Comparison of ENCODE assay signal across 16 cellular contexts in genomic region chrX:99939883-99940232, GRCh38.
A peak's percentile ranks its signal among the peaks of the same experiment; 100 is the strongest.
DNase-seq lines count a peak whose midpoint lies in the region; ATAC-seq and TF ChIP-seq lines count a peak whose summit lies in the region.
"Had no signal": no experiment of that assay in that cellular context is flagged by ENCODE, and none has a peak within 500 bp of the region (broad histone marks: within the 10 kb centered on the region; RNA-seq: fewer than 3 reads in every experiment).

No MANE protein-coding gene starts in this region.

- peaks cover 9% of the 10 kb centered on the region for H3K4me1 Mint-ChIP-seq in endodermal cell
- H3K4me1 Mint-ChIP-seq in immature natural killer cell: no peaks in the 10 kb centered on the region
- H3K4me1 Mint-ChIP-seq: CD14-positive monocyte; CD4-positive, alpha-beta memory T cell had no signal

- ATAC-seq in GM18498 (IDR thresholded peaks at IDR 0.05; ENCODE audit: unreplicated experiment): no peak
- ATAC-seq: GM12878 had no signal

- H3K79me1 ChIP-seq in mesendoderm (ENCODE audit: low read length): no peaks in the 10 kb centered on the region
- H3K79me1 ChIP-seq in mesenchymal stem cell (replicated peaks; ENCODE audit: low read length, poor library complexity, severe bottlenecking): no peaks in the 10 kb centered on the region

- H3K4me2 ChIP-seq in mesendoderm (ENCODE audit: low read length) (no peak overlapping the region), mesenchymal stem cell (ENCODE audit: low read length, poor library complexity, severe bottlenecking) (no peak overlapping the region)
- H3K4me2 ChIP-seq: BLaER1 had no signal

- H3K27me3 ChIP-seq in endodermal cell (ENCODE audit: control insufficient read depth, insufficient read depth, low read length, poor library complexity, severe bottlenecking) (no peaks in the 10 kb centered on the region), mesendoderm (ENCODE audit: insufficient read depth, low read length, poor library complexity) (no peaks in the 10 kb centered on the region), mesenchymal stem cell (ENCODE audit: control insufficient read depth in 1 of 2, insufficient read depth in 1 of 2, low read length in 2 of 2) (peaks cover 0 to 6% of the 10 kb centered on the region in 2 experiments)

- H3K14ac ChIP-seq in mesenchymal stem cell (ENCODE audit: low read length in 2 of 2): no peak overlapping the region

- H3K23ac ChIP-seq in mesendoderm (ENCODE audit: low read length) (no peak overlapping the region), mesenchymal stem cell (ENCODE audit: low read length in 2 of 2) (no peak overlapping the region)

- H3K9ac ChIP-seq in ES-I3 (ENCODE audit: low read depth, low read length): peak overlapping the region; percentile 42; the same call in 1 of the 2 replicates
- H3K9ac ChIP-seq in endodermal cell (ENCODE audit: extremely low read depth, low read length, poor library complexity, severe bottlenecking): no peak overlapping the region
- H3K9ac ChIP-seq in mesendoderm (ENCODE audit: low read length): no peak overlapping the region
- no peak overlapping the region for H3K9ac ChIP-seq in mesenchymal stem cell (ENCODE audit: low read length)
- H3K9ac ChIP-seq: BLaER1 had no signal

- no peaks in the 10 kb centered on the region for H3K36me3 ChIP-seq in ES-I3 (ENCODE audit: insufficient read depth, low read length)
- no peaks in the 10 kb centered on the region for H3K36me3 ChIP-seq in endodermal cell (ENCODE audit: control insufficient read depth, insufficient read depth, low read length)
- H3K36me3 ChIP-seq in mesendoderm (ENCODE audit: control insufficient read depth, insufficient read depth, low read length): no peaks in the 10 kb centered on the region
- H3K36me3 ChIP-seq in mesenchymal stem cell (ENCODE audit: control insufficient read depth in 1 of 2, insufficient read depth in 2 of 2, low read depth in 1 of 2, low read length in 2 of 2): no peaks in the 10 kb centered on the region
- H3K36me3 ChIP-seq: BLaER1 had no signal

- 91% methylated on average over 15 of the region's 15 CpGs; no CpG with 5 or more reads in 1 of the 2 experiments for WGBS in endodermal cell (ENCODE audit: insufficient coverage in 1 of 2, insufficient read length in 1 of 2), 2 experiments
- no CpG with 5 or more reads among the region's 15 CpGs for WGBS in mesendoderm (ENCODE audit: extremely low coverage, insufficient coverage, low lambda C conversion rate)
- 87% methylated on average over 13 of the region's 15 CpGs for WGBS in mesenchymal stem cell

- no peak overlapping the region for H2AFZ ChIP-seq in mesenchymal stem cell (ENCODE audit: low read depth, low read length)

- H4K5ac ChIP-seq in mesendoderm (ENCODE audit: low read length): no peak overlapping the region

- no peak overlapping the region for H3K56ac ChIP-seq in mesendoderm (ENCODE audit: low read length)

- H2BK15ac ChIP-seq in mesendoderm (replicated peaks; ENCODE audit: low read depth): no peak overlapping the region
- H2BK15ac ChIP-seq in mesenchymal stem cell (ENCODE audit: low read depth, poor library complexity, severe bottlenecking): no peak overlapping the region

- H3K4me3 Mint-ChIP-seq in endodermal cell (peak overlapping the region; percentile 46), immature natural killer cell (no peak overlapping the region)
- H3K4me3 Mint-ChIP-seq: CD14-positive monocyte; CD4-positive, alpha-beta memory T cell; H9 had no signal

- H3K4me1 ChIP-seq in ES-I3 (ENCODE audit: insufficient read depth, low read length) (no peaks in the 10 kb centered on the region), endodermal cell (ENCODE audit: control insufficient read depth, insufficient read depth, low read length) (no peaks in the 10 kb centered on the region), mesendoderm (ENCODE audit: control insufficient read depth, low read depth, low read length) (no peaks in the 10 kb centered on the region), mesenchymal stem cell (ENCODE audit: control insufficient read depth, insufficient read depth, low read depth, low read length) (no peaks in the 10 kb centered on the region)
- H3K4me1 ChIP-seq: BLaER1 had no signal

- H3K9me3 ChIP-seq in ES-I3 (ENCODE audit: control insufficient read depth, insufficient read depth, low read length) (no peaks in the 10 kb centered on the region), endodermal cell (ENCODE audit: control insufficient read depth, low read length) (no peaks in the 10 kb centered on the region), mesenchymal stem cell (ENCODE audit: control insufficient read depth, low read length) (no peaks in the 10 kb centered on the region)
- H3K9me3 ChIP-seq: BLaER1 had no signal

- no peak overlapping the region for H2BK120ac ChIP-seq in mesendoderm (ENCODE audit: low read depth, low read length)
- no peak overlapping the region for H2BK120ac ChIP-seq in mesenchymal stem cell (ENCODE audit: low read depth, low read length)

- H4K8ac ChIP-seq in mesendoderm (ENCODE audit: low read depth, low read length) (no peak overlapping the region), mesenchymal stem cell (ENCODE audit: low read length) (no peak overlapping the region)

- H3K9me3 Mint-ChIP-seq in endodermal cell (no peaks in the 10 kb centered on the region), immature natural killer cell (peaks cover 3 to 9% (median 5%) of the 10 kb centered on the region in 6 donors)
- H3K9me3 Mint-ChIP-seq: H9 had no signal

- H3K4ac ChIP-seq in mesendoderm (ENCODE audit: low read depth, low read length) (no peak overlapping the region), mesenchymal stem cell (ENCODE audit: low read depth in 1 of 2, low read length in 2 of 2) (no peak overlapping the region)

- no peak overlapping the region for H2BK12ac ChIP-seq in mesenchymal stem cell (ENCODE audit: low read length in 2 of 2)

- no peak for TF ChIP-seq CTCF in endodermal cell (conservative IDR thresholded peaks at IDR 0.05)

- H3K27me3 Mint-ChIP-seq in endodermal cell (ENCODE audit: insufficient read depth) (peaks cover 41% of the 10 kb centered on the region), immature natural killer cell (ENCODE audit: low read depth in 3 of 3) (peaks cover 0 to 8% (median 3%) of the 10 kb centered on the region in 3 donors)
- H3K27me3 Mint-ChIP-seq: CD4-positive, alpha-beta memory T cell had no signal

- DNase-seq in endodermal cell (peak; percentile 45), mesendoderm (peak; percentile 0), mesenchymal stem cell (no peak), immature natural killer cell (no peak), NCI-H1092 treated with DMSO at 0.1 percent for 48 hours (lab: John Stamatoyannopoulos, UW) (no peak)
- DNase-seq: 8988T; CD4-positive, alpha-beta memory T cell; DMS153; DMS79; GOT3 had no signal

- H3K27ac Mint-ChIP-seq in endodermal cell: no peak overlapping the region
- no peak overlapping the region for H3K27ac Mint-ChIP-seq in immature natural killer cell
- H3K27ac Mint-ChIP-seq: CD14-positive monocyte; CD4-positive, alpha-beta memory T cell; H9 had no signal

- H4K91ac ChIP-seq in mesenchymal stem cell (ENCODE audit: low read length): no peak overlapping the region

- no peak overlapping the region for H2BK5ac ChIP-seq in mesendoderm (ENCODE audit: low read length)
- H2BK5ac ChIP-seq in mesenchymal stem cell (ENCODE audit: low read depth, low read length, poor library complexity, severe bottlenecking): no peak overlapping the region

- H3K4me3 ChIP-seq in endodermal cell (ENCODE audit: low read length) (no peak overlapping the region), mesendoderm (ENCODE audit: low read length) (no peak overlapping the region), mesenchymal stem cell (ENCODE audit: insufficient read depth in 1 of 2, low read depth in 1 of 2, low read length in 2 of 2) (no peak overlapping the region)
- H3K4me3 ChIP-seq: BLaER1, GM12878 had no signal

- H2AK5ac ChIP-seq in mesendoderm (ENCODE audit: low read length) (no peak overlapping the region), mesenchymal stem cell (ENCODE audit: low read length, severe bottlenecking) (no peak overlapping the region)

- H3K79me2 ChIP-seq in mesendoderm (ENCODE audit: control insufficient read depth, insufficient read depth, low read length): no peaks in the 10 kb centered on the region

- no peak overlapping the region for H3K18ac ChIP-seq in mesendoderm (ENCODE audit: low read length)
- H3K18ac ChIP-seq in mesenchymal stem cell (ENCODE audit: low read depth in 1 of 2, low read length in 2 of 2): no peak overlapping the region

- H3K36me3 Mint-ChIP-seq in endodermal cell (ENCODE audit: low read depth) (no peaks in the 10 kb centered on the region), immature natural killer cell (no peaks in the 10 kb centered on the region)
- H3K36me3 Mint-ChIP-seq: CD14-positive monocyte; CD4-positive, alpha-beta memory T cell had no signal

- no peak overlapping the region for H3K27ac ChIP-seq in endodermal cell (ENCODE audit: low read depth, low read length)
- no peak overlapping the region for H3K27ac ChIP-seq in mesendoderm (ENCODE audit: low read depth, low read length)
- no peak overlapping the region for H3K27ac ChIP-seq in mesenchymal stem cell (ENCODE audit: low read length, poor library complexity, severe bottlenecking)
- H3K27ac ChIP-seq: BLaER1 had no signal

Comparison
In these comparisons a context has a peak if more than half of its experiments do, and no peak if none do; other contexts are left out.
1. DNase-seq: peak in endodermal cell (single experiment) and mesendoderm (single experiment); none in mesenchymal stem cell (single experiment), immature natural killer cell (0 of 3) and NCI-H1092 treated with DMSO at 0.1 percent for 48 hours (single experiment).